ENCODE assay signal across 1 cellular context in the genomic region with DNA sequence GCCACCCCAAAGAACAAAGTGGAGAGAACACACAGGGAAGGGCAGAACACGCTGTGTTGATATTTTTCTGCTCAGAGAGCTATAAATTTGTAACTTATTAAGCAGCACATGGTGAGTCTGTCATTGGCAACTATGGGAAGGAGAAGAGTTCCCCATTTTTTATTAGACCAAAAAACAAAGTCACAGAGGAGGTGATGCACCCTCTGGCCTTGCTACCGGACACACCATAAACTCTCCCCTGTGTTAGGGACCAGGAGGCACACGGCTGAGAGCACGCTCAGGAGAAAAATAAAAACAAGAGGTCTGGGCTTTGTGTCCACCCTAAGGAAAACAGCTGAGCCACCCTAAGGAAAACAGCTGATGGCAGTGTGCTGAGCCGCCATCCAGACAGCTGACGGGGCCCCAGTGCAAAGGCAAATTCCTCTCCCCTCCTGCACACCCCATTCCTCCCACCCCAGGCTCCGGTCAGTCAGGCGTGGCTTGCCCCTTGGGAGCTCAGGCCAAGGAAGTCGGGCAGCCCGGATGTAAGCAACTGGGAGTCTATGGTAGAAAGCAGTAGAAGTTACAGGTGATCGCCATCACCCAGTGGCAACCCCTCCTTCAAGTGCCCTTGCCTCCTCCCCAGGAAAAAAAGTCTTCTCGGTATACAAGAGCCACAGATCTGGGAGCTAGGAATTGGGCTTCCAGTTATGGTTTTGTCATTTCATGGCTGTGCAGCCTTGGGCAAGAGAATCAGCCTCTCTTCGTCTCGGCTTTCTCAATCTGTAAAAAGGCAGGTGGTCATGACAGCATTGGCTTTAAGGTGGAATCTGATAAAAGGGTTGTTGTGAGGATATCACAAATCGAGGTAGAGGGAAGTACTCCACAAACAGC.
TF ChIP-seq lines count a peak whose summit lies in the region.

No MANE protein-coding gene starts in this region.

TF ChIP-seq in HepG2, 621 proteins besides CTCF, POLR2A, EP300 and RAD21:
- TF ChIP-seq ZNF768 (CRISPR knock-in tag; IDR thresholded peaks at IDR 0.05) (peak; percentile 27; the same call in 1 of the 2 replicates), BCL6 (CRISPR knock-in tag; IDR thresholded peaks at IDR 0.05) (no peak), ZNF256 (CRISPR knock-in tag; conservative IDR thresholded peaks at IDR 0.05) (no peak), ZBTB38 (CRISPR knock-in tag; IDR thresholded peaks at IDR 0.05) (no peak), ZNF737 (CRISPR knock-in tag; IDR thresholded peaks at IDR 0.05; ENCODE audit: borderline replicate concordance) (no peak), ELF1 (CRISPR knock-in tag; IDR thresholded peaks at IDR 0.05) (no peak), HNRNPH1 (optimal IDR thresholded peaks at IDR 0.05; ENCODE audit: low read depth, low read length) (no peak), KLF15 (CRISPR knock-in tag; IDR thresholded peaks at IDR 0.05; ENCODE audit: borderline replicate concordance) (no peak), ZNF121 (CRISPR knock-in tag; IDR thresholded peaks at IDR 0.05) (no peak), ZFY (CRISPR knock-in tag; IDR thresholded peaks at IDR 0.05) (no peak), SP5 (CRISPR knock-in tag; IDR thresholded peaks at IDR 0.05; ENCODE audit: borderline replicate concordance, low read depth) (no peak), ZNF430 (CRISPR knock-in tag; IDR thresholded peaks at IDR 0.05) (no peak)
- TF ChIP-seq, protein P1, sequence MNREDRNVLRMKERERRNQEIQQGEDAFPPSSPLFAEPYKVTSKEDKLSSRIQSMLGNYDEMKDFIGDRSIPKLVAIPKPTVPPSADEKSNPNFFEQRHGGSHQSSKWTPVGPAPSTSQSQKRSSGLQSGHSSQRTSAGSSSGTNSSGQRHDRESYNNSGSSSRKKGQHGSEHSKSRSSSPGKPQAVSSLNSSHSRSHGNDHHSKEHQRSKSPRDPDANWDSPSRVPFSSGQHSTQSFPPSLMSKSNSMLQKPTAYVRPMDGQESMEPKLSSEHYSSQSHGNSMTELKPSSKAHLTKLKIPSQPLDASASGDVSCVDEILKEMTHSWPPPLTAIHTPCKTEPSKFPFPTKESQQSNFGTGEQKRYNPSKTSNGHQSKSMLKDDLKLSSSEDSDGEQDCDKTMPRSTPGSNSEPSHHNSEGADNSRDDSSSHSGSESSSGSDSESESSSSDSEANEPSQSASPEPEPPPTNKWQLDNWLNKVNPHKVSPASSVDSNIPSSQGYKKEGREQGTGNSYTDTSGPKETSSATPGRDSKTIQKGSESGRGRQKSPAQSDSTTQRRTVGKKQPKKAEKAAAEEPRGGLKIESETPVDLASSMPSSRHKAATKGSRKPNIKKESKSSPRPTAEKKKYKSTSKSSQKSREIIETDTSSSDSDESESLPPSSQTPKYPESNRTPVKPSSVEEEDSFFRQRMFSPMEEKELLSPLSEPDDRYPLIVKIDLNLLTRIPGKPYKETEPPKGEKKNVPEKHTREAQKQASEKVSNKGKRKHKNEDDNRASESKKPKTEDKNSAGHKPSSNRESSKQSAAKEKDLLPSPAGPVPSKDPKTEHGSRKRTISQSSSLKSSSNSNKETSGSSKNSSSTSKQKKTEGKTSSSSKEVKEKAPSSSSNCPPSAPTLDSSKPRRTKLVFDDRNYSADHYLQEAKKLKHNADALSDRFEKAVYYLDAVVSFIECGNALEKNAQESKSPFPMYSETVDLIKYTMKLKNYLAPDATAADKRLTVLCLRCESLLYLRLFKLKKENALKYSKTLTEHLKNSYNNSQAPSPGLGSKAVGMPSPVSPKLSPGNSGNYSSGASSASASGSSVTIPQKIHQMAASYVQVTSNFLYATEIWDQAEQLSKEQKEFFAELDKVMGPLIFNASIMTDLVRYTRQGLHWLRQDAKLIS (CRISPR knock-in tag; IDR thresholded peaks at IDR 0.05) = no peak
- TF ChIP-seq, protein P2, sequence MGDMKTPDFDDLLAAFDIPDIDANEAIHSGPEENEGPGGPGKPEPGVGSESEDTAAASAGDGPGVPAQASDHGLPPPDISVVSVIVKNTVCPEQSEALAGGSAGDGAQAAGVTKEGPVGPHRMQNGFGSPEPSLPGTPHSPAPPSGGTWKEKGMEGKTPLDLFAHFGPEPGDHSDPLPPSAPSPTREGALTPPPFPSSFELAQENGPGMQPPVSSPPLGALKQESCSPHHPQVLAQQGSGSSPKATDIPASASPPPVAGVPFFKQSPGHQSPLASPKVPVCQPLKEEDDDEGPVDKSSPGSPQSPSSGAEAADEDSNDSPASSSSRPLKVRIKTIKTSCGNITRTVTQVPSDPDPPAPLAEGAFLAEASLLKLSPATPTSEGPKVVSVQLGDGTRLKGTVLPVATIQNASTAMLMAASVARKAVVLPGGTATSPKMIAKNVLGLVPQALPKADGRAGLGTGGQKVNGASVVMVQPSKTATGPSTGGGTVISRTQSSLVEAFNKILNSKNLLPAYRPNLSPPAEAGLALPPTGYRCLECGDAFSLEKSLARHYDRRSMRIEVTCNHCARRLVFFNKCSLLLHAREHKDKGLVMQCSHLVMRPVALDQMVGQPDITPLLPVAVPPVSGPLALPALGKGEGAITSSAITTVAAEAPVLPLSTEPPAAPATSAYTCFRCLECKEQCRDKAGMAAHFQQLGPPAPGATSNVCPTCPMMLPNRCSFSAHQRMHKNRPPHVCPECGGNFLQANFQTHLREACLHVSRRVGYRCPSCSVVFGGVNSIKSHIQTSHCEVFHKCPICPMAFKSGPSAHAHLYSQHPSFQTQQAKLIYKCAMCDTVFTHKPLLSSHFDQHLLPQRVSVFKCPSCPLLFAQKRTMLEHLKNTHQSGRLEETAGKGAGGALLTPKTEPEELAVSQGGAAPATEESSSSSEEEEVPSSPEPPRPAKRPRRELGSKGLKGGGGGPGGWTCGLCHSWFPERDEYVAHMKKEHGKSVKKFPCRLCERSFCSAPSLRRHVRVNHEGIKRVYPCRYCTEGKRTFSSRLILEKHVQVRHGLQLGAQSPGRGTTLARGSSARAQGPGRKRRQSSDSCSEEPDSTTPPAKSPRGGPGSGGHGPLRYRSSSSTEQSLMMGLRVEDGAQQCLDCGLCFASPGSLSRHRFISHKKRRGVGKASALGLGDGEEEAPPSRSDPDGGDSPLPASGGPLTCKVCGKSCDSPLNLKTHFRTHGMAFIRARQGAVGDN (CRISPR knock-in tag; IDR thresholded peaks at IDR 0.05) = 0 out of 2 replicates have a peak, but pooled peaks have one; percentile 10
- TF ChIP-seq, protein P3, sequence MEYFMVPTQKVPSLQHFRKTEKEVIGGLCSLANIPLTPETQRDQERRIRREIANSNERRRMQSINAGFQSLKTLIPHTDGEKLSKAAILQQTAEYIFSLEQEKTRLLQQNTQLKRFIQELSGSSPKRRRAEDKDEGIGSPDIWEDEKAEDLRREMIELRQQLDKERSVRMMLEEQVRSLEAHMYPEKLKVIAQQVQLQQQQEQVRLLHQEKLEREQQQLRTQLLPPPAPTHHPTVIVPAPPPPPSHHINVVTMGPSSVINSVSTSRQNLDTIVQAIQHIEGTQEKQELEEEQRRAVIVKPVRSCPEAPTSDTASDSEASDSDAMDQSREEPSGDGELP (IDR thresholded peaks at IDR 0.05; ENCODE audit: borderline replicate concordance, low read depth) = peak; percentile 85; the same call in 1 of the 2 replicates
- TF ChIP-seq, protein P4, sequence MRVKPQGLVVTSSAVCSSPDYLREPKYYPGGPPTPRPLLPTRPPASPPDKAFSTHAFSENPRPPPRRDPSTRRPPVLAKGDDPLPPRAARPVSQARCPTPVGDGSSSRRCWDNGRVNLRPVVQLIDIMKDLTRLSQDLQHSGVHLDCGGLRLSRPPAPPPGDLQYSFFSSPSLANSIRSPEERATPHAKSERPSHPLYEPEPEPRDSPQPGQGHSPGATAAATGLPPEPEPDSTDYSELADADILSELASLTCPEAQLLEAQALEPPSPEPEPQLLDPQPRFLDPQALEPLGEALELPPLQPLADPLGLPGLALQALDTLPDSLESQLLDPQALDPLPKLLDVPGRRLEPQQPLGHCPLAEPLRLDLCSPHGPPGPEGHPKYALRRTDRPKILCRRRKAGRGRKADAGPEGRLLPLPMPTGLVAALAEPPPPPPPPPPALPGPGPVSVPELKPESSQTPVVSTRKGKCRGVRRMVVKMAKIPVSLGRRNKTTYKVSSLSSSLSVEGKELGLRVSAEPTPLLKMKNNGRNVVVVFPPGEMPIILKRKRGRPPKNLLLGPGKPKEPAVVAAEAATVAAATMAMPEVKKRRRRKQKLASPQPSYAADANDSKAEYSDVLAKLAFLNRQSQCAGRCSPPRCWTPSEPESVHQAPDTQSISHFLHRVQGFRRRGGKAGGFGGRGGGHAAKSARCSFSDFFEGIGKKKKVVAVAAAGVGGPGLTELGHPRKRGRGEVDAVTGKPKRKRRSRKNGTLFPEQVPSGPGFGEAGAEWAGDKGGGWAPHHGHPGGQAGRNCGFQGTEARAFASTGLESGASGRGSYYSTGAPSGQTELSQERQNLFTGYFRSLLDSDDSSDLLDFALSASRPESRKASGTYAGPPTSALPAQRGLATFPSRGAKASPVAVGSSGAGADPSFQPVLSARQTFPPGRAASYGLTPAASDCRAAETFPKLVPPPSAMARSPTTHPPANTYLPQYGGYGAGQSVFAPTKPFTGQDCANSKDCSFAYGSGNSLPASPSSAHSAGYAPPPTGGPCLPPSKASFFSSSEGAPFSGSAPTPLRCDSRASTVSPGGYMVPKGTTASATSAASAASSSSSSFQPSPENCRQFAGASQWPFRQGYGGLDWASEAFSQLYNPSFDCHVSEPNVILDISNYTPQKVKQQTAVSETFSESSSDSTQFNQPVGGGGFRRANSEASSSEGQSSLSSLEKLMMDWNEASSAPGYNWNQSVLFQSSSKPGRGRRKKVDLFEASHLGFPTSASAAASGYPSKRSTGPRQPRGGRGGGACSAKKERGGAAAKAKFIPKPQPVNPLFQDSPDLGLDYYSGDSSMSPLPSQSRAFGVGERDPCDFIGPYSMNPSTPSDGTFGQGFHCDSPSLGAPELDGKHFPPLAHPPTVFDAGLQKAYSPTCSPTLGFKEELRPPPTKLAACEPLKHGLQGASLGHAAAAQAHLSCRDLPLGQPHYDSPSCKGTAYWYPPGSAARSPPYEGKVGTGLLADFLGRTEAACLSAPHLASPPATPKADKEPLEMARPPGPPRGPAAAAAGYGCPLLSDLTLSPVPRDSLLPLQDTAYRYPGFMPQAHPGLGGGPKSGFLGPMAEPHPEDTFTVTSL (CRISPR knock-in tag; IDR thresholded peaks at IDR 0.05; ENCODE audit: borderline replicate concordance) = no peak
- TF ChIP-seq, protein P5, sequence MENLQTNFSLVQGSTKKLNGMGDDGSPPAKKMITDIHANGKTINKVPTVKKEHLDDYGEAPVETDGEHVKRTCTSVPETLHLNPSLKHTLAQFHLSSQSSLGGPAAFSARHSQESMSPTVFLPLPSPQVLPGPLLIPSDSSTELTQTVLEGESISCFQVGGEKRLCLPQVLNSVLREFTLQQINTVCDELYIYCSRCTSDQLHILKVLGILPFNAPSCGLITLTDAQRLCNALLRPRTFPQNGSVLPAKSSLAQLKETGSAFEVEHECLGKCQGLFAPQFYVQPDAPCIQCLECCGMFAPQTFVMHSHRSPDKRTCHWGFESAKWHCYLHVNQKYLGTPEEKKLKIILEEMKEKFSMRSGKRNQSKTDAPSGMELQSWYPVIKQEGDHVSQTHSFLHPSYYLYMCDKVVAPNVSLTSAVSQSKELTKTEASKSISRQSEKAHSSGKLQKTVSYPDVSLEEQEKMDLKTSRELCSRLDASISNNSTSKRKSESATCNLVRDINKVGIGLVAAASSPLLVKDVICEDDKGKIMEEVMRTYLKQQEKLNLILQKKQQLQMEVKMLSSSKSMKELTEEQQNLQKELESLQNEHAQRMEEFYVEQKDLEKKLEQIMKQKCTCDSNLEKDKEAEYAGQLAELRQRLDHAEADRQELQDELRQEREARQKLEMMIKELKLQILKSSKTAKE (CRISPR knock-in tag; IDR thresholded peaks at IDR 0.05; ENCODE audit: borderline replicate concordance) = no peak
